8 cellular contexts compared by ENCODE assay signal in genomic region chr9:128786681-128787582, GRCh38. TPM values are rescaled to one million over a fixed set of nuclear protein-coding genes. Genes with fewer than 3 reads are reported as not detected.
A peak's percentile ranks its signal among the peaks of the same experiment; 100 is the strongest.
DNase-seq lines count a peak whose midpoint lies in the region; ATAC-seq and TF ChIP-seq lines count a peak whose summit lies in the region.

Gene TBC1D13 (plus strand): TSS chr9:128787253. CDS start chr9:128787354, 101 bp downstream.

- peaks cover 3% of the 10 kb centered on the region for H4K20me1 ChIP-seq in osteoblast (ENCODE audit: insufficient read depth, low read length)

- peak; percentile 88 for ATAC-seq in HG02610 (IDR thresholded peaks at IDR 0.05; ENCODE audit: unreplicated experiment)
- peak; percentile 98 to 99 for ATAC-seq in activated naive CD4-positive, alpha-beta T cell treated with anti-CD3 and anti-CD28 coated beads, Interleukin-2, amount 50 U/mL, for 72 hours

- peak within 1 kb of the TSS; percentile 85 to 97 for H3K27ac Mint-ChIP-seq in activated naive CD4-positive, alpha-beta T cell treated with anti-CD3 and anti-CD28 coated beads, Interleukin-2, amount 50 U/mL, for 72 hours

- DNase-seq in GM10248 (ENCODE audit: extremely low spot score) (peak; percentile 94), NCI-H1105 (lab: John Stamatoyannopoulos, UW) (peak; percentile 76), SKM-1 treated with dmso at 0.1 percent for 144 hours (lab: John Stamatoyannopoulos, UW; ENCODE audit: unreplicated experiment) (peak; percentile 72), glomerular visceral epithelial cell (ENCODE audit: extremely low spot score) (peak; percentile 85), osteoblast (ENCODE audit: insufficient read length, low spot score, missing footprints) (peak; percentile 99)
- peak; percentile 86 to 91 for DNase-seq in activated naive CD4-positive, alpha-beta T cell treated with anti-CD3 and anti-CD28 coated beads, Interleukin-2, amount 50 U/mL, for 72 hours (ENCODE audit: low spot score in 2 of 2)

- H3K9me3 ChIP-seq in osteoblast (ENCODE audit: low read depth, low read length), result no peaks in the 10 kb centered on the region

- no peaks in the 10 kb centered on the region for H3K27me3 ChIP-seq in osteoblast (ENCODE audit: insufficient read depth, low read length)

- H3K27ac ChIP-seq in osteoblast (ENCODE audit: low read depth, low read length), result peak within 1 kb of the TSS; percentile 67
- peak within 1 kb of the TSS; percentile 73 for H3K27ac ChIP-seq in temporal lobe (ENCODE audit: low read depth, low read length)

- H3K36me3 ChIP-seq in osteoblast (ENCODE audit: insufficient read depth, low read length), result peaks cover 14% of the 10 kb centered on the region

- peaks cover 25% of the 10 kb centered on the region for H3K79me2 ChIP-seq in osteoblast (ENCODE audit: insufficient read depth, low read length)

- TF ChIP-seq CTCF in GM10248 (IDR thresholded peaks at IDR 0.05; ENCODE audit: control extremely low read depth, extremely low read depth, low read depth, missing control alignments), result no peak
- no peak for TF ChIP-seq CTCF in osteoblast (IDR thresholded peaks at IDR 0.05; ENCODE audit: extremely low read depth, low read depth, low read length)

- H2AFZ ChIP-seq in osteoblast (ENCODE audit: low read length), result peak within 1 kb of the TSS; percentile 93

- peaks cover 6 to 7% of the 10 kb centered on the region in 2 donors for H3K36me3 Mint-ChIP-seq in activated naive CD4-positive, alpha-beta T cell treated with anti-CD3 and anti-CD28 coated beads, Interleukin-2, amount 50 U/mL, for 72 hours

- no peaks in the 10 kb centered on the region for H3K9me3 Mint-ChIP-seq in activated naive CD4-positive, alpha-beta T cell treated with anti-CD3 and anti-CD28 coated beads, Interleukin-2, amount 50 U/mL, for 72 hours

- peak within 1 kb of the TSS; percentile 97 for H3K4me2 ChIP-seq in osteoblast (ENCODE audit: insufficient read depth, low read length)

- CTCF ChIA-PET in GM10248 (lab: Yijun Ruan, JAX), result interaction anchor here (1.6 to 2.6 kb wide), 3 partner anchors 31 to 54 kb away, joined by 5 to 16 read pairs (median 8); partner anchors contain the start of gene ENDOG

- H3K4me1 ChIP-seq in osteoblast (ENCODE audit: insufficient read depth, low read length), result peaks cover 6% of the 10 kb centered on the region

- H3K4me3 ChIP-seq in osteoblast (ENCODE audit: insufficient read depth, low read length), result peak within 1 kb of the TSS; percentile 96

- POLR2A ChIA-PET in GM10248 (lab: Yijun Ruan, JAX), result no interaction called here

RNA-seq across cellular contexts. Expression of gene TBC1D13, which starts in this region (rescaled TPM):
- total RNA-seq in activated naive CD4-positive, alpha-beta T cell treated with anti-CD3 and anti-CD28 coated beads, Interleukin-2, amount 50 U/mL, for 72 hours, result 10 to 100 TPM; 15.6 to 22.7 TPM
- total RNA-seq in osteoblast, result 17.0 and 18.6 TPM in 2 replicates
- 10.1 TPM for total RNA-seq in temporal lobe

Comparison
In these comparisons a context has a peak if more than half of its experiments do, and no peak if none do; other contexts are left out.
1. Peak in every context shown above with its lines: DNase-seq, ATAC-seq, H3K4me3 ChIP-seq and H3K27ac ChIP-seq.